In the genomic region with DNA sequence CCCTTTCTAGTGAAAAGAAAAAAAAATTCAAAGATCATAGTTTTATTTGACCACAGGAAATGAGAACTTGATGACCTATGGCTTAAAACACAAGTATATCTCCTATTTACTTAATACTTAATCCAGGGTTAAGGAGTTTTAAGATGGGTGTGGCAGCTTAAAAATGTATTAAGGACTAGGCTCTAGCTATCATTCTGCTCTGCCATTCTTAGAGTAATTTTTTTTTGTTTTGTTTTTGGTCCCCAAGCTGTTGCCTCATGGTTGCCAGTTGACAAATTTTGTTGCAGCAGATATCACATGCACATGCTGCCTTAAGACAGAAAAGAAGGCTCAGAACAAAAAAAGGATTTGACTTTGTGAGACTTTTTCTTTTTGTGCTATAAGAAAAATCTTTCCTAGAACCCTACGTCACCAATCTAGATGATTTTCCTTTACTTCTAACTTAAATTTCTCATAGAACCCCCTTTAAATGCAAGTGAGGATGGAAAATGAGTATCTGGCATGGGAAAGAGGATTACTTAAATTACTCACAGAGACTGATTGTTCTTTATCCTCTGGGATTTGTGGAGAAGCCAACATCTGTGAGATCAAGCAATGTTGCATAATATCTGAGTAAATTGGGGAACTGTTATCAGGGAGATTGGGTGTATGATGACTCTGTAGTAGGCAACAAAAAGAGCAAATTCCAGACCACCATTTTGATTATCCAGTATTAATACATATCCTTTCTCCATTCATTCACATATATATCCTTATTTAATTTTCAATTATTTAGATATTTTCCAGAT, we compare ENCODE assay signal across 15 cellular contexts.
"Had no signal": no experiment of that assay in that cellular context is flagged by ENCODE, and none has a peak within 500 bp of the region (broad histone marks: within the 10 kb centered on the region; RNA-seq: fewer than 3 reads in every experiment).

No MANE protein-coding gene starts in this region.

- ATAC-seq: lower lobe of right lung; stimulated activated effector memory CD8-positive, alpha-beta T cell treated with anti-CD3 and anti-CD28 coated beads, Interleukin-12 subunit alpha, Interleukin-12 subunit beta, amount 100 ng/mL, for 72 hours had no signal

- H3K4me3 ChIP-seq: dorsolateral prefrontal cortex, esophagus muscularis mucosa, hepatocyte, lower lobe of right lung, neural progenitor cell, ovary, tibial nerve, vagina had no signal

- DNase-seq: activated CD4-positive, alpha-beta memory T cell treated with anti-CD3 and anti-CD28 coated beads for 36 hours; activated gamma-delta T cell; activated naive CD8-positive, alpha-beta T cell treated with anti-CD3 and anti-CD28 coated beads for 36 hours; activated T-cell treated with anti-CD3 and anti-CD28 coated beads, Interleukin-2, amount 50 U/mL, for 48 hours; dorsolateral prefrontal cortex; kidney; lower lobe of right lung; ovary; T1000 had no signal
